10 cellular contexts compared by ENCODE assay signal in the genomic region with DNA sequence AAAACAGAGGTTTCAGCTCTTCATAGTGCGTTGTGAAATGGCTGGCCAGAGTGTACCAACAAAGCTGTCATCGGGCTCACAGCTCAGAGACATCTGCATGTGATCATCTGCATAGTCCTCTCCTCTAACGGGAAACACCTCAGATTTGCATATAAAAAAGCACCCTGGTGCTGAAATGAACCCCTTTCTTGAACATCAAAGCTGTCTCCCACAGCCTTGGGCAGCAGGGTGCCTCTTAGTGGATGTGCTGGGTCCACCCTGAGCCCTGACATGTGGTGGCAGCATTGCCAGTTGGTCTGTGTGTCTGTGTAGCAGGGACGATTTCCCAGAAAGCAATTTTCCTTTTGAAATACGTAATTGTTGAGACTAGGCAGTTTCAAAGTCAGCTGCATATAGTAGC. TPM values are rescaled to one million over a fixed set of nuclear protein-coding genes. Genes with fewer than 3 reads are reported as not detected.
A peak's percentile ranks its signal among the peaks of the same experiment; 100 is the strongest.
DNase-seq lines count a peak whose midpoint lies in the region; ATAC-seq and TF ChIP-seq lines count a peak whose summit lies in the region.
"Had no signal": no experiment of that assay in that cellular context is flagged by ENCODE, and none has a peak within 500 bp of the region (broad histone marks: within the 10 kb centered on the region; RNA-seq: fewer than 3 reads in every experiment).

No MANE protein-coding gene starts in this region.

- H3K79me2 ChIP-seq in neural cell (replicated peaks; ENCODE audit: insufficient read depth, low read length): no peaks in the 10 kb centered on the region

- H3K9ac ChIP-seq in neural cell (ENCODE audit: low read length): no peak overlapping the region

- H3K27me3 Mint-ChIP-seq in activated CD4-positive, alpha-beta memory T cell treated with anti-CD3 and anti-CD28 coated beads for 36 hours: no peaks in the 10 kb centered on the region

- H3K9me2 ChIP-seq in neural cell (ENCODE audit: insufficient read depth, low read length): no peaks in the 10 kb centered on the region

- H3K36me3 Mint-ChIP-seq in activated CD4-positive, alpha-beta memory T cell treated with anti-CD3 and anti-CD28 coated beads for 36 hours: peaks cover 32% of the 10 kb centered on the region

- TF ChIP-seq EP300 in neural cell (conservative IDR thresholded peaks at IDR 0.05; ENCODE audit: poor library complexity, severe bottlenecking): peak; percentile 17

- H3K4me3 ChIP-seq in neural cell (ENCODE audit: low read length): no peak overlapping the region

- H3K4me2 ChIP-seq in neural cell (ENCODE audit: low read length): no peak overlapping the region

- TF ChIP-seq CTCF in neural cell (IDR thresholded peaks at IDR 0.05; ENCODE audit: poor library complexity, severe bottlenecking): peak; percentile 33

- no peak overlapping the region for H3K4me3 Mint-ChIP-seq in activated CD4-positive, alpha-beta memory T cell treated with anti-CD3 and anti-CD28 coated beads for 36 hours

- ATAC-seq in GM18502 (IDR thresholded peaks at IDR 0.05; ENCODE audit: poor library complexity, unreplicated experiment) (peak; percentile 59), HG02571 (IDR thresholded peaks at IDR 0.05; ENCODE audit: unreplicated experiment) (peak; percentile 71), HG02840 (IDR thresholded peaks at IDR 0.05; ENCODE audit: low FRiP score, unreplicated experiment) (no peak)

- no peaks in the 10 kb centered on the region for H3K9me3 ChIP-seq in neural cell (ENCODE audit: low read length)

- no peak overlapping the region for H2AFZ ChIP-seq in neural cell (ENCODE audit: low read depth, low read length)

- CTCF ChIA-PET in activated CD4-positive, alpha-beta memory T cell treated with anti-CD3 and anti-CD28 coated beads for 36 hours (lab: Charles Lee): interaction anchor here (0.6 to 1.2 kb wide), 4 partner anchors 12 to 347 kb away, joined by 3 to 7 read pairs (median 3); no protein-coding TSS in a partner anchor

- H3K4me1 Mint-ChIP-seq in activated CD4-positive, alpha-beta memory T cell treated with anti-CD3 and anti-CD28 coated beads for 36 hours (ENCODE audit: low read depth): peaks cover 23% of the 10 kb centered on the region

- peak; percentile 28 for TF ChIP-seq RAD21 in neural cell (conservative IDR thresholded peaks at IDR 0.05)

- intact Hi-C loops in activated CD4-positive, alpha-beta memory T cell treated with anti-CD3 and anti-CD28 coated beads for 36 hours (cut with micrococcal nuclease): loop anchor here (2.0 kb wide), 2 partner anchors 68 to 236 kb away; partner anchors contain the start of gene NUMB

- no peak overlapping the region for H3K27ac ChIP-seq in neural cell (ENCODE audit: low read length)

- DNase-seq in activated CD4-positive, alpha-beta memory T cell treated with anti-CD3 and anti-CD28 coated beads for 36 hours: peak; percentile 76
- DNase-seq in NCI-H82 (lab: John Stamatoyannopoulos, UW) (no peak), NCI-H1436 (lab: John Stamatoyannopoulos, UW) (no peak), NCI-H2171 treated with DMSO at 0.1 percent for 48 hours (lab: John Stamatoyannopoulos, UW) (no peak)
- DNase-seq: activated CD4-positive, alpha-beta T cell treated with anti-CD3 and anti-CD28 coated beads for 4 hours; NCI-H510A treated with DMSO at 0.1 percent for 48 hours had no signal

- H4K20me1 ChIP-seq in neural cell (ENCODE audit: insufficient read depth): no peaks in the 10 kb centered on the region

- H3K27ac Mint-ChIP-seq in activated CD4-positive, alpha-beta memory T cell treated with anti-CD3 and anti-CD28 coated beads for 36 hours: peak overlapping the region; percentile 77

- H3K9me3 Mint-ChIP-seq in activated CD4-positive, alpha-beta memory T cell treated with anti-CD3 and anti-CD28 coated beads for 36 hours: no peaks in the 10 kb centered on the region

- no peaks in the 10 kb centered on the region for H3F3A ChIP-seq in neural cell (ENCODE audit: insufficient read depth, low read length, poor library complexity, severe bottlenecking)

- no peaks in the 10 kb centered on the region for H3K36me3 ChIP-seq in neural cell (ENCODE audit: insufficient read depth, low read length)

- H3K27me3 ChIP-seq in neural cell (ENCODE audit: insufficient read depth, low read depth, low read length): no peaks in the 10 kb centered on the region

- POLR2A ChIA-PET in activated CD4-positive, alpha-beta memory T cell treated with anti-CD3 and anti-CD28 coated beads for 36 hours (lab: Charles Lee): interaction anchor here (1.1 kb wide), 1 partner anchor 15 kb away, joined by 3 read pairs; no protein-coding TSS in a partner anchor

TF ChIP-seq in neural cell, 6 proteins besides CTCF, POLR2A, EP300 and RAD21:
- TF ChIP-seq POLR2AphosphoS5 (IDR thresholded peaks at IDR 0.05): no peak
- TF ChIP-seq TAF1 (IDR thresholded peaks at IDR 0.05; ENCODE audit: low read depth): no peak
- TF ChIP-seq EZH2 (IDR thresholded peaks at IDR 0.05; ENCODE audit: borderline replicate concordance, insufficient read depth, low read length, poor library complexity, severe bottlenecking): no peak
- TF ChIP-seq MXI1 (conservative IDR thresholded peaks at IDR 0.05; ENCODE audit: poor library complexity, severe bottlenecking): no peak
- TF ChIP-seq SMC3 (conservative IDR thresholded peaks at IDR 0.05; ENCODE audit: poor library complexity): peak; percentile 47

RNA-seq across cellular contexts. Expression of gene PAPLN, which starts 14.3 kb away (rescaled TPM):
- total RNA-seq in activated CD4-positive, alpha-beta memory T cell treated with anti-CD3 and anti-CD28 coated beads for 36 hours: under 1 TPM; 0.62 to 0.65 TPM
- 0.08 and 0.14 TPM in 2 replicates for polyA plus RNA-seq in neural cell
- 0.35 and 0.49 TPM in 2 replicates for polyA minus RNA-seq in neural cell
